8 cellular contexts compared by ENCODE assay signal in genomic region chr1:15703562-15703961, GRCh38. TPM values are rescaled to one million over a fixed set of nuclear protein-coding genes. Genes with fewer than 3 reads are reported as not detected.
DNase-seq lines count a peak whose midpoint lies in the region; ATAC-seq and TF ChIP-seq lines count a peak whose summit lies in the region.

No MANE protein-coding gene starts in this region.

- H3K27ac ChIP-seq in right lobe of liver = peak overlapping the region; percentile 14 to 72 (median 72)
- peak overlapping the region; percentile 55 for H3K27ac ChIP-seq in substantia nigra (ENCODE audit: low read depth, low read length, poor library complexity, severe bottlenecking)

- no peak for TF ChIP-seq CTCF in right lobe of liver (IDR thresholded peaks at IDR 0.05)

- ATAC-seq in right lobe of liver (peak; percentile 76 to 93 (median 88)), GM21423 (IDR thresholded peaks at IDR 0.05; ENCODE audit: unreplicated experiment) (no peak)

- DNase-seq in HT1080 (ENCODE audit: low read depth) = peak; percentile 32
- DNase-seq in right lobe of liver = peak in 2 of 3 donors; percentile 63 to 68
- peak in 42 of 49 donors; percentile 11 to 85 (median 53) for DNase-seq in substantia nigra (lab: John Stamatoyannopoulos, UW)
- no peak for DNase-seq in GM19240 (ENCODE audit: insufficient read length, low spot score)
- no peak for DNase-seq in NCI-H82 treated with DMSO at 0.1 percent for 48 hours (lab: John Stamatoyannopoulos, UW; ENCODE audit: unreplicated experiment)
- no peak for DNase-seq in stimulated activated CD4-positive, alpha-beta T cell treated with anti-CD3 and anti-CD28 coated beads, Interleukin-1b, Interleukin-23, amount 100 ng/mL, for 48 hours

- H3K9me3 Mint-ChIP-seq in dendritic cell treated with granulocyte-macrophage colony-stimulating factor and Interleukin-4, amounts not matched to agents 40 ng/mL and 50 ng/mL, for 4 days = no peaks in the 10 kb centered on the region

- 31% methylated on average over 4 of the region's 9 CpGs for WGBS in right lobe of liver (ENCODE audit: insufficient coverage, low coverage, low lambda C conversion rate, missing lambda C conversion rate)

- H3K27ac Mint-ChIP-seq in dendritic cell treated with granulocyte-macrophage colony-stimulating factor and Interleukin-4, amounts not matched to agents 40 ng/mL and 50 ng/mL, for 4 days = peak overlapping the region; percentile 89

- H3K27me3 Mint-ChIP-seq in dendritic cell treated with granulocyte-macrophage colony-stimulating factor and Interleukin-4, amounts not matched to agents 40 ng/mL and 50 ng/mL, for 4 days = no peaks in the 10 kb centered on the region

- no peak for TF ChIP-seq POLR2A in right lobe of liver (IDR thresholded peaks at IDR 0.05)

- peaks cover 71% of the 10 kb centered on the region for H3K4me1 Mint-ChIP-seq in dendritic cell treated with granulocyte-macrophage colony-stimulating factor and Interleukin-4, amounts not matched to agents 40 ng/mL and 50 ng/mL, for 4 days (ENCODE audit: low read depth)

- no peaks in the 10 kb centered on the region for H3K27me3 ChIP-seq in right lobe of liver

- H3K4me1 ChIP-seq in right lobe of liver = peaks cover 0 to 13% (median 1%) of the 10 kb centered on the region in 4 donors

- H3K4me3 ChIP-seq in right lobe of liver = no peak overlapping the region

- intact Hi-C loops in dendritic cell treated with granulocyte-macrophage colony-stimulating factor and Interleukin-4, amounts not matched to agents 40 ng/mL and 50 ng/mL, for 4 days (cut with micrococcal nuclease) = no loop called here
- intact Hi-C loops in right lobe of liver (cut with DNase I) = no loop called here

- H3K36me3 ChIP-seq in right lobe of liver = no peaks in the 10 kb centered on the region

- peak overlapping the region; percentile 55 for H3K4me3 Mint-ChIP-seq in dendritic cell treated with granulocyte-macrophage colony-stimulating factor and Interleukin-4, amounts not matched to agents 40 ng/mL and 50 ng/mL, for 4 days

- no peaks in the 10 kb centered on the region for H3K9me3 ChIP-seq in right lobe of liver

- peaks cover 54% of the 10 kb centered on the region for H3K36me3 Mint-ChIP-seq in dendritic cell treated with granulocyte-macrophage colony-stimulating factor and Interleukin-4, amounts not matched to agents 40 ng/mL and 50 ng/mL, for 4 days (ENCODE audit: low read depth)

RNA-seq across cellular contexts. Expression of gene PLEKHM2, which starts 19.4 kb away (rescaled TPM):
- total RNA-seq in HT1080 (2014; rRNA removed; shearing (Covaris generic)) = 44.4 and 45.2 TPM in 2 replicates
- 38.3 and 46.4 TPM in 2 replicates for polyA plus RNA-seq in HT1080 (2015; cell fraction: cytosol; rRNA removed)
- polyA plus RNA-seq in HT1080 (2015; cell fraction: nucleus; rRNA removed) = 58.7 and 61.7 TPM in 2 replicates
- total RNA-seq in right lobe of liver = 10 to 100 TPM; 15.6 to 27.9 (median 20.2) TPM

RNA-seq across cellular contexts. Expression of gene SLC25A34, which starts 32.5 kb away (rescaled TPM):
- 0.07 and 0.16 TPM in 2 replicates for total RNA-seq in HT1080 (2014; rRNA removed; shearing (Covaris generic))
- polyA plus RNA-seq in HT1080 (2015; cell fraction: cytosol; rRNA removed) = 0.02 TPM in 1 of 2 replicates, not detected in the other
- 1.4 and 2.3 TPM in 2 replicates for polyA plus RNA-seq in HT1080 (2015; cell fraction: nucleus; rRNA removed)
- total RNA-seq in right lobe of liver = 10 to 100 TPM in 1 of 6 experiments, 1 to 10 TPM in 4, under 1 TPM in 1; 0.69 to 11.6 (median 3.2) TPM

RNA-seq across cellular contexts. Expression of gene TMEM82, which starts 38.7 kb away (rescaled TPM):
- not detected in 2 replicates for total RNA-seq in HT1080 (2014; rRNA removed; shearing (Covaris generic))
- polyA plus RNA-seq in HT1080 (2015; cell fraction: cytosol; rRNA removed) = not detected in 2 replicates
- polyA plus RNA-seq in HT1080 (2015; cell fraction: nucleus; rRNA removed) = not detected in 2 replicates
- total RNA-seq in right lobe of liver = 10 to 100 TPM; 15.8 to 33.5 (median 19.1) TPM

RNA-seq across cellular contexts. Expression of gene FBLIM1, which starts 55.0 kb away (rescaled TPM):
- 80.6 and 82.6 TPM in 2 replicates for total RNA-seq in HT1080 (2014; rRNA removed; shearing (Covaris generic))
- 54.9 and 56.2 TPM in 2 replicates for polyA plus RNA-seq in HT1080 (2015; cell fraction: cytosol; rRNA removed)
- polyA plus RNA-seq in HT1080 (2015; cell fraction: nucleus; rRNA removed) = 50.8 and 68.3 TPM in 2 replicates
- total RNA-seq in right lobe of liver = 10 to 100 TPM in 1 of 6 experiments, 1 to 10 TPM in 5; 4.0 to 13.1 (median 6.0) TPM

Comparison
In these comparisons a context has a peak if more than half of its experiments do, and no peak if none do; other contexts are left out.
1. DNase-seq: peak in HT1080 (single experiment), right lobe of liver (2 of 3) and substantia nigra (42 of 49); none in GM19240 (single experiment), NCI-H82 treated with DMSO at 0.1 percent for 48 hours (single experiment) and stimulated activated CD4-positive, alpha-beta T cell treated with anti-CD3 and anti-CD28 coated beads, Interleukin-1b, Interleukin-23, amount 100 ng/mL, for 48 hours (single experiment).
2. RNA of gene TMEM82, which starts 38.7 kb away (total RNA-seq): 15.8 to 33.5 TPM in right lobe of liver; not detected in HT1080; every median in the first group is over 10 times any median in the second.